ENCODE assay signal across 9 cellular contexts in the genomic region with DNA sequence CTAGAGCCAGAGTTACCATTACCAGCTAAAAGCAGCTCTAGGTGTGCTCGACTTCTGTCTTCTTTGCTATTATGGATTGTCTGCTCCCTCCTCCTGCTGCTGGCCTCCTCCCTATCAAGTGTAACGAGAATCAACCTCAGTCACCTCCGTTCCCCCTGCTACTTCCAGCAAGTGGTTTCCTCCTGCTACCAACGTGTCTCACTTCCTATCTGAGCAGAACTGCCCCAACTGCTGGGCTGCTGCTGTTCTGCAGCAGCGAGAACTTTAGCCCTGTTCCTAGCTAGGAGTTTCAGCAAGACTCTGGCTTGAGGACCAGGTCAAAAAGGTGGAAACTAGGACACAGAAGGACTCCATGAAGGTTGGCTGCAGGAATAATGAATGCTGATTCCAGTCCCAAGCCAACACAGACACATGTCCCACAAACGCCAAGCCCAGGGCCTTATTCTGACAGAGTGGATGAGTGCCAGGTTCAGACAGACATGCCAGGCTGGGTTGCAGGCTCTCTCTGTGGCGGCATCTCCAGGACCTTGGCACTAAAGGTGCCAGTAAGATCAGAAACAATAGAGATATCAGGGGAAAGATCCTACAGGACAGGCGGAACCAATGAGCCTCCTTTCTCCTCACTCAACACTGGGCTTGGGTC. TPM values are rescaled to one million over a fixed set of nuclear protein-coding genes. Genes with fewer than 3 reads are reported as not detected.
DNase-seq lines count a peak whose midpoint lies in the region; ATAC-seq and TF ChIP-seq lines count a peak whose summit lies in the region.
"Had no signal": no experiment of that assay in that cellular context is flagged by ENCODE, and none has a peak within 500 bp of the region (broad histone marks: within the 10 kb centered on the region; RNA-seq: fewer than 3 reads in every experiment).

No MANE protein-coding gene starts in this region.

- H3K4me3 ChIP-seq in adrenal gland (no peak overlapping the region), spleen (peak overlapping the region in 1 of 8 donors; percentile 33)

- WGBS in adrenal gland, 4 donors = 47 to 60% (median 52%) methylated on average over 8 of the region's 8 CpGs
- 21 to 32% (median 27%) methylated on average over 8 of the region's 8 CpGs for WGBS in spleen, 5 donors

- ATAC-seq in GM21367 (IDR thresholded peaks at IDR 0.05; ENCODE audit: unreplicated experiment) = peak; percentile 58
- no peak for ATAC-seq in HG02884 (IDR thresholded peaks at IDR 0.05; ENCODE audit: unreplicated experiment)
- ATAC-seq: left colon had no signal

- TF ChIP-seq CTCF in C4-2B (conservative IDR thresholded peaks at IDR 0.05) (no peak), adrenal gland (IDR thresholded peaks at IDR 0.05) (no peak), spleen (IDR thresholded peaks at IDR 0.05 in 8 of 11, conservative IDR thresholded peaks at IDR 0.05 in 3 of 11) (peak in 6 of 11 experiments; percentile 15 to 40 (median 20)), type B pancreatic cell (conservative IDR thresholded peaks at IDR 0.05) (no peak)

- H3K9me3 Mint-ChIP-seq in type B pancreatic cell = no peaks in the 10 kb centered on the region

- no peaks in the 10 kb centered on the region for H3K9me3 ChIP-seq in adrenal gland (replicated peaks in 1 of 3)
- no peaks in the 10 kb centered on the region for H3K9me3 ChIP-seq in spleen

- H3K27me3 ChIP-seq in adrenal gland (no peaks in the 10 kb centered on the region), spleen (replicated peaks in 1 of 7) (no peaks in the 10 kb centered on the region)

- H3K27me3 Mint-ChIP-seq in type B pancreatic cell = no peaks in the 10 kb centered on the region

- no peak overlapping the region for H3K27ac Mint-ChIP-seq in type B pancreatic cell

- H3K4me1 ChIP-seq in adrenal gland (replicated peaks in 1 of 2) = peaks cover 29 to 71% of the 10 kb centered on the region in 2 donors
- peaks cover 63 to 93% (median 88%) of the 10 kb centered on the region in 6 donors for H3K4me1 ChIP-seq in spleen

- peak overlapping the region; percentile 57 for H3K27ac ChIP-seq in C4-2B
- H3K27ac ChIP-seq in adrenal gland = peak overlapping the region in 3 of 5 donors; percentile 28 to 45 (median 41)
- H3K27ac ChIP-seq in spleen = peak overlapping the region; percentile 10 to 99 (median 86)

- DNase-seq in NAMALWA (ENCODE audit: low spot score) (peak; percentile 20), adrenal gland (peak in 2 of 7 donors; percentile 30 to 58), spleen (peak; percentile 82), NCI-H2107 (lab: John Stamatoyannopoulos, UW) (no peak), type B pancreatic cell (ENCODE audit: extremely low spot score, unreplicated experiment) (no peak)

- peaks cover 11% of the 10 kb centered on the region for H3K4me1 Mint-ChIP-seq in type B pancreatic cell (ENCODE audit: unreplicated experiment)

- TF ChIP-seq POLR2A in adrenal gland (IDR thresholded peaks at IDR 0.05) = no peak
- TF ChIP-seq POLR2A in spleen (IDR thresholded peaks at IDR 0.05) = no peak

- H3K36me3 Mint-ChIP-seq in type B pancreatic cell = no peaks in the 10 kb centered on the region

- intact Hi-C loops in adrenal gland (cut with DNase I) = loop anchor here in 1 of 2 donors (2.0 kb wide), 1 partner anchor 37 kb away; no protein-coding TSS in a partner anchor
- intact Hi-C loops in spleen (cut with DNase I; ENCODE audit: low total_unique reads) = no loop called here

- no peak overlapping the region for H3K4me3 Mint-ChIP-seq in type B pancreatic cell

- H3K36me3 ChIP-seq in adrenal gland (replicated peaks in 1 of 2) = no peaks in the 10 kb centered on the region
- H3K36me3 ChIP-seq in spleen = peaks cover 0 to 86% (median 9%) of the 10 kb centered on the region in 6 donors

RNA-seq across cellular contexts. Expression of a gene that starts 46.9 kb away (rescaled TPM):
- total RNA-seq in adrenal gland (10 to 100 TPM; 18.8 to 48.6 (median 30.7) TPM), spleen (10 to 100 TPM; 12.6 to 31.5 (median 22.0) TPM), type B pancreatic cell (ENCODE audit: low replicate concordance) (0.34 TPM in 1 of 2 replicates, not detected in the other)
- polyA plus RNA-seq in adrenal gland (10 to 100 TPM; 13.9 to 43.7 (median 26.3) TPM), spleen (10 to 100 TPM in 1 of 3 donors, 1 to 10 TPM in 2; 5.1 to 17.7 (median 6.7) TPM)

Comparison
In these comparisons a context has a peak if more than half of its experiments do, and no peak if none do; other contexts are left out.
1. CTCF ChIP-seq: peak in spleen (6 of 11); none in C4-2B (single experiment), adrenal gland (0 of 6) and type B pancreatic cell (single experiment).
2. DNase-seq: peak in NAMALWA (single experiment) and spleen (single experiment); none in NCI-H2107 (single experiment) and type B pancreatic cell (single experiment).
3. RNA of a gene that starts 46.9 kb away (total RNA-seq): 18.8 to 48.6 TPM in adrenal gland and 12.6 to 31.5 TPM in spleen; 0.34 TPM in type B pancreatic cell; every median in the first group is over 10 times any median in the second.
4. Peak in every context shown above with its lines, with median percentiles within 50 percentile points of each other: H3K27ac ChIP-seq.